In the genomic region with DNA sequence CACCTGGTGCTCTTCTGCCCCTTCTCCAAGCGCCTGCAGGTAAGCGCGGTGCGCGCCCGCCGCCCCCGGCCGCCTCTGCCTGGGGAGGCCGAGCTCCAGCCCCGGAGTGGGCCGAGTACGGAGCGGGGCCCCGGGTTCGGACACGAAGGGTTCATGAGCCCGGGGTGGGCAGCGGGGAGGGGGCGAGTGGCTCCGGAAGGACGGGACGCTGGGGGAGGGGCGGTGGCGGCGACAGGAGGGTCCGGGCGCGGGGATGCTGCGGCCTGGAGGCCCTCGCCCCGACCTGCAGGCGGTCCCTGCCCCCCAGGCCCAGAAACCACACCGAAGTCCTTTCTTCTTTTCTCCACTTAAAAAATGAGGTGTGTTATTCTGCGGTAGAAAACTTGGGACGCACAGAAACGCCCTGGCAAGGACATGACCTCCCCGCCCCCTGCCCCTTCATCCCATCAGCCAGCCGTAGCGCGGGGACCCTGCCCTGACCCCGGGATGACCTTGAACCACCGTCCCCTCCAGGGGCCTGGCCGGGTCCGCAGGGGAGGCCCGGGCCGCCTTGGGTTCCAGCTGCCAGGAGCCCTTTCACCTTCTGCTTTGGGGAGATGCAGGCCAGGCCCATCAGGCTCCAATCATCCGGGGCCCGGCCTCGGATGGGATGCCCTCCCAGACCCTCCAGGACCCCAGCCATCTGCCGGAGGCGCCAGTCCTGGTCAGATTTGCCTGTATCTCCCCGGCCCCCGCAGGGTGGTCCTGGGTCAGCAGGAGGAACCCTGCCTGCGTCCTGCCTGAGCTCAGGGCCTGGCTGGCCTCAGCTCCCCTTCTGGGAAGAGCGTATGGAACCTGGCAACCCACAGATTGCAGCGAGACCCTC, we compare ENCODE assay signal across 1 cellular context.
A peak's percentile ranks its signal among the peaks of the same experiment; 100 is the strongest.
TF ChIP-seq lines count a peak whose summit lies in the region.

No MANE protein-coding gene starts in this region.

TF ChIP-seq in HepG2, 621 proteins besides CTCF, POLR2A, EP300 and RAD21:
- TF ChIP-seq ZNF746 (CRISPR knock-in tag; IDR thresholded peaks at IDR 0.05) (no peak), ZNF550 (CRISPR knock-in tag; IDR thresholded peaks at IDR 0.05; ENCODE audit: borderline replicate concordance) (0 out of 2 replicates have a peak, but pooled peaks have one; percentile 66), ZNF160 (CRISPR knock-in tag; IDR thresholded peaks at IDR 0.05) (no peak), ZNF430 (CRISPR knock-in tag; IDR thresholded peaks at IDR 0.05) (no peak), MXD4 (CRISPR knock-in tag; IDR thresholded peaks at IDR 0.05) (no peak), ZNF12 (CRISPR knock-in tag; IDR thresholded peaks at IDR 0.05) (no peak), SP140L (CRISPR knock-in tag; IDR thresholded peaks at IDR 0.05; ENCODE audit: borderline replicate concordance) (no peak), ZNF484 (CRISPR knock-in tag; IDR thresholded peaks at IDR 0.05; ENCODE audit: borderline replicate concordance, low read depth) (no peak), ZNF496 (CRISPR knock-in tag; IDR thresholded peaks at IDR 0.05; ENCODE audit: insufficient replicate concordance) (no peak), ESRRA (CRISPR knock-in tag; IDR thresholded peaks at IDR 0.05; ENCODE audit: low read depth) (peak; percentile 70), RARA (CRISPR knock-in tag; IDR thresholded peaks at IDR 0.05) (peak; percentile 35; the same call in 1 of the 2 replicates), HMG20B (CRISPR knock-in tag; conservative IDR thresholded peaks at IDR 0.05) (no peak)
- TF ChIP-seq, protein P1, sequence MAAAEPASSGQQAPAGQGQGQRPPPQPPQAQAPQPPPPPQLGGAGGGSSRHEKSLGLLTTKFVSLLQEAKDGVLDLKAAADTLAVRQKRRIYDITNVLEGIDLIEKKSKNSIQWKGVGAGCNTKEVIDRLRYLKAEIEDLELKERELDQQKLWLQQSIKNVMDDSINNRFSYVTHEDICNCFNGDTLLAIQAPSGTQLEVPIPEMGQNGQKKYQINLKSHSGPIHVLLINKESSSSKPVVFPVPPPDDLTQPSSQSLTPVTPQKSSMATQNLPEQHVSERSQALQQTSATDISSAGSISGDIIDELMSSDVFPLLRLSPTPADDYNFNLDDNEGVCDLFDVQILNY (CRISPR knock-in tag; conservative IDR thresholded peaks at IDR 0.05) = no peak
- TF ChIP-seq, protein P2, sequence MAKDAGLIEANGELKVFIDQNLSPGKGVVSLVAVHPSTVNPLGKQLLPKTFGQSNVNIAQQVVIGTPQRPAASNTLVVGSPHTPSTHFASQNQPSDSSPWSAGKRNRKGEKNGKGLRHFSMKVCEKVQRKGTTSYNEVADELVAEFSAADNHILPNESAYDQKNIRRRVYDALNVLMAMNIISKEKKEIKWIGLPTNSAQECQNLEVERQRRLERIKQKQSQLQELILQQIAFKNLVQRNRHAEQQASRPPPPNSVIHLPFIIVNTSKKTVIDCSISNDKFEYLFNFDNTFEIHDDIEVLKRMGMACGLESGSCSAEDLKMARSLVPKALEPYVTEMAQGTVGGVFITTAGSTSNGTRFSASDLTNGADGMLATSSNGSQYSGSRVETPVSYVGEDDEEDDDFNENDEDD (CRISPR knock-in tag; IDR thresholded peaks at IDR 0.05; ENCODE audit: borderline replicate concordance) = no peak
- TF ChIP-seq, protein P3, sequence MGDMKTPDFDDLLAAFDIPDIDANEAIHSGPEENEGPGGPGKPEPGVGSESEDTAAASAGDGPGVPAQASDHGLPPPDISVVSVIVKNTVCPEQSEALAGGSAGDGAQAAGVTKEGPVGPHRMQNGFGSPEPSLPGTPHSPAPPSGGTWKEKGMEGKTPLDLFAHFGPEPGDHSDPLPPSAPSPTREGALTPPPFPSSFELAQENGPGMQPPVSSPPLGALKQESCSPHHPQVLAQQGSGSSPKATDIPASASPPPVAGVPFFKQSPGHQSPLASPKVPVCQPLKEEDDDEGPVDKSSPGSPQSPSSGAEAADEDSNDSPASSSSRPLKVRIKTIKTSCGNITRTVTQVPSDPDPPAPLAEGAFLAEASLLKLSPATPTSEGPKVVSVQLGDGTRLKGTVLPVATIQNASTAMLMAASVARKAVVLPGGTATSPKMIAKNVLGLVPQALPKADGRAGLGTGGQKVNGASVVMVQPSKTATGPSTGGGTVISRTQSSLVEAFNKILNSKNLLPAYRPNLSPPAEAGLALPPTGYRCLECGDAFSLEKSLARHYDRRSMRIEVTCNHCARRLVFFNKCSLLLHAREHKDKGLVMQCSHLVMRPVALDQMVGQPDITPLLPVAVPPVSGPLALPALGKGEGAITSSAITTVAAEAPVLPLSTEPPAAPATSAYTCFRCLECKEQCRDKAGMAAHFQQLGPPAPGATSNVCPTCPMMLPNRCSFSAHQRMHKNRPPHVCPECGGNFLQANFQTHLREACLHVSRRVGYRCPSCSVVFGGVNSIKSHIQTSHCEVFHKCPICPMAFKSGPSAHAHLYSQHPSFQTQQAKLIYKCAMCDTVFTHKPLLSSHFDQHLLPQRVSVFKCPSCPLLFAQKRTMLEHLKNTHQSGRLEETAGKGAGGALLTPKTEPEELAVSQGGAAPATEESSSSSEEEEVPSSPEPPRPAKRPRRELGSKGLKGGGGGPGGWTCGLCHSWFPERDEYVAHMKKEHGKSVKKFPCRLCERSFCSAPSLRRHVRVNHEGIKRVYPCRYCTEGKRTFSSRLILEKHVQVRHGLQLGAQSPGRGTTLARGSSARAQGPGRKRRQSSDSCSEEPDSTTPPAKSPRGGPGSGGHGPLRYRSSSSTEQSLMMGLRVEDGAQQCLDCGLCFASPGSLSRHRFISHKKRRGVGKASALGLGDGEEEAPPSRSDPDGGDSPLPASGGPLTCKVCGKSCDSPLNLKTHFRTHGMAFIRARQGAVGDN (CRISPR knock-in tag; IDR thresholded peaks at IDR 0.05) = 0 out of 2 replicates have a peak, but pooled peaks have one; percentile 10
- TF ChIP-seq, protein P4, sequence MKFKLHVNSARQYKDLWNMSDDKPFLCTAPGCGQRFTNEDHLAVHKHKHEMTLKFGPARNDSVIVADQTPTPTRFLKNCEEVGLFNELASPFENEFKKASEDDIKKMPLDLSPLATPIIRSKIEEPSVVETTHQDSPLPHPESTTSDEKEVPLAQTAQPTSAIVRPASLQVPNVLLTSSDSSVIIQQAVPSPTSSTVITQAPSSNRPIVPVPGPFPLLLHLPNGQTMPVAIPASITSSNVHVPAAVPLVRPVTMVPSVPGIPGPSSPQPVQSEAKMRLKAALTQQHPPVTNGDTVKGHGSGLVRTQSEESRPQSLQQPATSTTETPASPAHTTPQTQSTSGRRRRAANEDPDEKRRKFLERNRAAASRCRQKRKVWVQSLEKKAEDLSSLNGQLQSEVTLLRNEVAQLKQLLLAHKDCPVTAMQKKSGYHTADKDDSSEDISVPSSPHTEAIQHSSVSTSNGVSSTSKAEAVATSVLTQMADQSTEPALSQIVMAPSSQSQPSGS (CRISPR knock-in tag; IDR thresholded peaks at IDR 0.05) = no peak
TF ChIP-seq in HepG2: peak in this region for 4.
